27 cellular contexts compared by ENCODE assay signal in genomic region chr14:51464411-51464810, GRCh38.
DNase-seq lines count a peak whose midpoint lies in the region; TF ChIP-seq lines count a peak whose summit lies in the region.
"Had no signal": no experiment of that assay in that cellular context is flagged by ENCODE, and none has a peak within 500 bp of the region (broad histone marks: within the 10 kb centered on the region; RNA-seq: fewer than 3 reads in every experiment).

No MANE protein-coding gene starts in this region.

- 91% methylated on average over 6 of the region's 6 CpGs for WGBS in esophagus muscularis mucosa

- intact Hi-C loops in esophagus muscularis mucosa (cut with DNase I), result no loop called here

- TF ChIP-seq EP300 in esophagus muscularis mucosa (IDR thresholded peaks at IDR 0.05), result no peak

- H3K27me3 ChIP-seq in esophagus muscularis mucosa, result no peaks in the 10 kb centered on the region
- H3K27me3 ChIP-seq: BE2C; BLaER1; BLaER1 treated with 17β-estradiol and CSF1 and Interleukin-3, amounts not matched to agents 10 nM and 100 nM had no signal

- TF ChIP-seq CTCF in esophagus muscularis mucosa (IDR thresholded peaks at IDR 0.05), result no peak

- DNase-seq in esophagus muscularis mucosa (ENCODE audit: extremely low spot score) (peak; percentile 91), activated gamma-delta T cell treated with Interleukin-2 at 50 U/mL for 16 hours (no peak)
- DNase-seq: 8988T; ACHN; AML-193; BE2C; C1 segment of cervical spinal cord; Caco-2; Calu3; CD4-positive, alpha-beta memory T cell; CD4-positive, alpha-beta T cell; CD4-positive, CD25-positive, alpha-beta regulatory T cell; CD8-positive, alpha-beta memory T cell; CD8-positive, alpha-beta T cell; COR-L47; DMS 273 treated with DMSO at 0.1 percent for 48 hours; DMS153; DMS53; DMS79; DMS79 treated with DMSO at 0.1 percent for 48 hours; DND-41; EL had no signal

- H3K9me3 ChIP-seq in esophagus muscularis mucosa, result no peaks in the 10 kb centered on the region
- H3K9me3 ChIP-seq: BE2C, Caco-2 had no signal

- H3K27ac ChIP-seq in esophagus muscularis mucosa (replicated peaks in 1 of 4), result no peak overlapping the region
- H3K27ac ChIP-seq: 22Rv1; A549; BLaER1; BLaER1 treated with 17β-estradiol and CSF1 and Interleukin-3, amounts not matched to agents 10 nM and 100 nM; C4-2B had no signal

- H3K4me3 ChIP-seq in esophagus muscularis mucosa, result no peak overlapping the region
- H3K4me3 ChIP-seq: A549; BLaER1; BLaER1 treated with 17β-estradiol and CSF1 and Interleukin-3, amounts not matched to agents 10 nM and 100 nM had no signal

- no peak for TF ChIP-seq POLR2A in esophagus muscularis mucosa (IDR thresholded peaks at IDR 0.05; ENCODE audit: low read depth)

- H3K36me3 ChIP-seq in esophagus muscularis mucosa, result no peaks in the 10 kb centered on the region
- H3K36me3 ChIP-seq: BE2C; BLaER1; BLaER1 treated with 17β-estradiol and CSF1 and Interleukin-3, amounts not matched to agents 10 nM and 100 nM had no signal

- H3K4me1 ChIP-seq in esophagus muscularis mucosa, result no peaks in the 10 kb centered on the region
- H3K4me1 ChIP-seq: A549; BE2C; BLaER1; BLaER1 treated with 17β-estradiol and CSF1 and Interleukin-3, amounts not matched to agents 10 nM and 100 nM had no signal
